Comparison of ENCODE assay signal across 8 cellular contexts in genomic region chr17:72539981-72540897, GRCh38.
A peak's percentile ranks its signal among the peaks of the same experiment; 100 is the strongest.
DNase-seq lines count a peak whose midpoint lies in the region; ATAC-seq and TF ChIP-seq lines count a peak whose summit lies in the region.

No MANE protein-coding gene starts in this region.

- H3K36me3 ChIP-seq in GM06990 (ENCODE audit: control insufficient read depth, insufficient read depth, low read length) = no peaks in the 10 kb centered on the region
- H3K36me3 ChIP-seq in GM23338 (ENCODE audit: insufficient read depth) = no peaks in the 10 kb centered on the region
- H3K36me3 ChIP-seq in SK-N-SH (replicated peaks in 1 of 2; ENCODE audit: control insufficient read depth in 1 of 2, insufficient read depth in 2 of 2, low read length in 1 of 2) = no peaks in the 10 kb centered on the region

- no peak overlapping the region for H3K27ac Mint-ChIP-seq in GM23338

- peak overlapping the region; percentile 92 for H2AFZ ChIP-seq in GM23338
- peak overlapping the region; percentile 70 for H2AFZ ChIP-seq in SK-N-SH (ENCODE audit: low read depth)

- peak; percentile 81 for DNase-seq in GM06990 (ENCODE audit: extremely low read depth, insufficient read length)
- DNase-seq in GM23338 (ENCODE audit: low spot score) = peak; percentile 71
- DNase-seq in SK-N-SH = peak; percentile 99
- peak; percentile 5 for DNase-seq in activated naive CD8-positive, alpha-beta T cell treated with anti-CD3 and anti-CD28 coated beads, Interleukin-2, amount 50 U/mL, for 16 hours (ENCODE audit: low read depth, low spot score)
- DNase-seq in cardiac septum (ENCODE audit: low spot score) = peak; percentile 84
- peak; percentile 48 to 97 (median 83) for DNase-seq in posterior cingulate gyrus

- H3F3A ChIP-seq in GM23338 (replicated peaks; ENCODE audit: low read depth) (peaks cover 8% of the 10 kb centered on the region; the same call in 1 of the 2 replicates), SK-N-SH (replicated peaks; ENCODE audit: insufficient read depth) (peaks cover 6% of the 10 kb centered on the region)

- peaks cover 18% of the 10 kb centered on the region for H3K4me1 ChIP-seq in GM23338 (ENCODE audit: insufficient read depth)
- H3K4me1 ChIP-seq in SK-N-SH (ENCODE audit: control insufficient read depth in 1 of 2, insufficient read depth in 2 of 2, low read depth in 1 of 2, low read length in 1 of 2) = peaks cover 9 to 14% of the 10 kb centered on the region in 2 experiments

- H4K20me1 ChIP-seq in GM23338 (replicated peaks; ENCODE audit: insufficient read depth) (no peaks in the 10 kb centered on the region), SK-N-SH (ENCODE audit: insufficient read depth) (no peaks in the 10 kb centered on the region)

- H3K27me3 Mint-ChIP-seq in GM23338 (ENCODE audit: insufficient read depth, low read depth, poor library complexity) = peaks cover 12% of the 10 kb centered on the region

- TF ChIP-seq EP300 in SK-N-SH (IDR thresholded peaks at IDR 0.05; ENCODE audit: borderline replicate concordance in 1 of 2, low read depth in 1 of 2, low read length in 1 of 2) = peak; percentile 14 to 16; a peak in 1 of 4 replicates

- peaks cover 6% of the 10 kb centered on the region; the same call in 1 of the 3 replicates for H3K36me3 Mint-ChIP-seq in GM23338 (ENCODE audit: low read depth)

- CTCF ChIA-PET in SK-N-SH (lab: Yijun Ruan, JAX) = interaction anchor here (0.6 to 4.9 kb wide), 99 partner anchors 9 to 1911 kb away, joined by 3 to 69 read pairs (median 4); partner anchors contain the start of gene SOX9

- WGBS in SK-N-SH (ENCODE audit: low lambda C conversion rate) = 15% methylated on average over 36 of the region's 50 CpGs

- TF ChIP-seq RAD21 in SK-N-SH (IDR thresholded peaks at IDR 0.05; ENCODE audit: low read length) = peak; percentile 93

- H3K9ac ChIP-seq in SK-N-SH = peak overlapping the region; percentile 49; the same call in 1 of the 2 replicates

- H3K9me2 ChIP-seq in GM23338 (ENCODE audit: insufficient read depth) = no peaks in the 10 kb centered on the region
- no peaks in the 10 kb centered on the region for H3K9me2 ChIP-seq in SK-N-SH

- peaks cover 27% of the 10 kb centered on the region for H3K9me3 Mint-ChIP-seq in GM23338

- H3K4me1 Mint-ChIP-seq in GM23338 = peaks cover 14% of the 10 kb centered on the region

- ATAC-seq in GM23338 (peak; percentile 92), GM18873 (IDR thresholded peaks at IDR 0.05; ENCODE audit: low FRiP score, unreplicated experiment) (no peak)

- intact Hi-C loops in cardiac septum (cut with DNase I) = loop anchor here (2.0 to 5.0 kb wide), 4 partner anchors 419 to 1901 kb away; partner anchors contain the start of gene SOX9
- intact Hi-C loops in posterior cingulate gyrus (cut with DNase I) = loop anchor here (2.0 to 10.0 kb wide), 5 partner anchors 421 to 1903 kb away; no protein-coding TSS in a partner anchor

- H3K27ac ChIP-seq in GM23338 (ENCODE audit: low read depth) (no peak overlapping the region), SK-N-SH (ENCODE audit: low read depth in 2 of 2, low read length in 1 of 2) (peak overlapping the region; percentile 31 to 54)

- no peaks in the 10 kb centered on the region for H3K9me3 ChIP-seq in SK-N-SH

- POLR2A ChIA-PET in SK-N-SH (lab: Yijun Ruan, JAX) = interaction anchor here (2.0 to 2.6 kb wide), 2 partner anchors 164 to 419 kb away, joined by 6 to 14 read pairs; partner anchors contain the start of gene SOX9

- H3K27me3 ChIP-seq in GM06990 (replicated peaks; ENCODE audit: control insufficient read depth, insufficient read depth, low read length) (no peaks in the 10 kb centered on the region), GM23338 (ENCODE audit: insufficient read depth) (no peaks in the 10 kb centered on the region), SK-N-SH (ENCODE audit: insufficient read depth) (no peaks in the 10 kb centered on the region)

- H3K4me2 ChIP-seq in GM23338 = peak overlapping the region; percentile 76
- peak overlapping the region; percentile 67 for H3K4me2 ChIP-seq in SK-N-SH

- H3K4me3 ChIP-seq in GM06990 (replicated peaks; ENCODE audit: low read depth, low read length) = no peak overlapping the region
- H3K4me3 ChIP-seq in GM23338 = peak overlapping the region; percentile 42
- H3K4me3 ChIP-seq in SK-N-SH (ENCODE audit: low read depth in 2 of 2, low read length in 1 of 2) = no peak overlapping the region

- TF ChIP-seq CTCF in GM06990 (IDR thresholded peaks at IDR 0.05; ENCODE audit: insufficient read depth, low read length, poor library complexity, severe bottlenecking) (peak; percentile 69), GM23338 (conservative IDR thresholded peaks at IDR 0.05; ENCODE audit: low read depth in 2 of 2) (peak; percentile 48 to 89), LNCAP (IDR thresholded peaks at IDR 0.05) (peak; percentile 94), SK-N-SH (IDR thresholded peaks at IDR 0.05) (peak; percentile 82)

- H3K79me2 ChIP-seq in GM23338 (replicated peaks; ENCODE audit: insufficient read depth) = no peaks in the 10 kb centered on the region
- H3K79me2 ChIP-seq in SK-N-SH (ENCODE audit: insufficient read depth) = peaks cover 10% of the 10 kb centered on the region

- peak overlapping the region; percentile 57 for H3K4me3 Mint-ChIP-seq in GM23338

TF ChIP-seq in GM23338, 12 proteins besides CTCF, POLR2A, EP300 and RAD21:
- TF ChIP-seq JUNB (IDR thresholded peaks at IDR 0.05; ENCODE audit: unreplicated experiment) (no peak), EZH2phosphoT487 (IDR thresholded peaks at IDR 0.05; ENCODE audit: unreplicated experiment) (no peak), CREB1 (CRISPR knock-in tag; IDR thresholded peaks at IDR 0.05; ENCODE audit: low read depth) (peak; percentile 25; the same call in 1 of the 2 replicates)
TF ChIP-seq in GM23338: peak in this region for 1.

TF ChIP-seq in SK-N-SH, 30 proteins besides CTCF, POLR2A, EP300 and RAD21 (continues in another document):
- no peak for TF ChIP-seq GATA2 (CRISPR knock-in tag; IDR thresholded peaks at IDR 0.05)
- TF ChIP-seq RFX5 (IDR thresholded peaks at IDR 0.05; ENCODE audit: low read length) = no peak; the same call in 1 of the 2 replicates
- 0 out of 2 replicates have a peak, but pooled peaks have one; percentile 32 for TF ChIP-seq TCF12 (IDR thresholded peaks at IDR 0.05)
- TF ChIP-seq POLR2AphosphoS5 (IDR thresholded peaks at IDR 0.05; ENCODE audit: low read depth, low read length) = no peak
- no peak for TF ChIP-seq RXRA (IDR thresholded peaks at IDR 0.05; ENCODE audit: borderline replicate concordance, low read depth)
- TF ChIP-seq REST (IDR thresholded peaks at IDR 0.05; ENCODE audit: low read depth, low read length) = 0 out of 2 replicates have a peak, but pooled peaks have one; percentile 27
- no peak; the same call in 1 of the 2 replicates for TF ChIP-seq SIN3A (IDR thresholded peaks at IDR 0.05; ENCODE audit: borderline replicate concordance, low read depth, low read length)
- TF ChIP-seq MEF2A (IDR thresholded peaks at IDR 0.05; ENCODE audit: borderline replicate concordance, low read depth) = no peak
- TF ChIP-seq ZBTB33 (IDR thresholded peaks at IDR 0.05; ENCODE audit: borderline replicate concordance, low read depth) = no peak
- no peak for TF ChIP-seq USF2 (IDR thresholded peaks at IDR 0.05; ENCODE audit: borderline replicate concordance, low read depth, low read length)

Comparison
In these comparisons a context has a peak if more than half of its experiments do, and no peak if none do; other contexts are left out.
1. DNase-seq: peak in every context shown above with its lines; median percentile 99 in SK-N-SH; 84 in cardiac septum; 83 in posterior cingulate gyrus; 81 in GM06990; 71 in GM23338; 5 in activated naive CD8-positive, alpha-beta T cell treated with anti-CD3 and anti-CD28 coated beads, Interleukin-2, amount 50 U/mL, for 16 hours.